ENCODE assay signal across 32 cellular contexts in genomic region chr5:32453916-32454315, GRCh38.
"Had no signal": no experiment of that assay in that cellular context is flagged by ENCODE, and none has a peak within 500 bp of the region (broad histone marks: within the 10 kb centered on the region; RNA-seq: fewer than 3 reads in every experiment).

No MANE protein-coding gene starts in this region.

- H3K27me3 ChIP-seq: adrenal gland, ascending aorta, body of pancreas, breast epithelium, cardiac muscle cell had no signal

- H3K4me3 ChIP-seq: adrenal gland, ascending aorta, body of pancreas, breast epithelium, cardiac muscle cell had no signal

- H3K4me1 ChIP-seq: adrenal gland, ascending aorta, body of pancreas, breast epithelium had no signal

- ATAC-seq: activated naive CD4-positive, alpha-beta T cell treated with anti-CD3 and anti-CD28 coated beads, Interleukin-2, amount 50 U/mL, for 72 hours; activated naive CD8-positive, alpha-beta T cell treated with anti-CD3 and anti-CD28 coated beads, Interleukin-2, amount 50 U/mL, for 24 hours; activated T-cell treated with anti-CD3 and anti-CD28 coated beads, Interleukin-2, amount 50 U/mL, for 4 hours; activated T-cell treated with anti-CD3 and anti-CD28 coated beads, Interleukin-2, amount 50 U/mL, for 72 hours; activated T-helper 17 cell treated with anti-CD3 and anti-CD28 coated beads, Interleukin-2, amount 50 U/mL, for 72 hours; body of pancreas had no signal

- H3K9me3 ChIP-seq: adrenal gland, ascending aorta, body of pancreas, breast epithelium had no signal

- H3K36me3 ChIP-seq: adrenal gland, ascending aorta, brain microvascular endothelial cell, breast epithelium, cardiac muscle cell had no signal

- DNase-seq: activated effector memory CD4-positive, alpha-beta T cell treated with anti-CD3 and anti-CD28 coated beads, Interleukin-2, amount 50 U/mL, for 16 hours; activated effector memory CD4-positive, alpha-beta T cell treated with Interleukin-2 at 50 U/mL for 16 hours; activated gamma-delta T cell; activated gamma-delta T cell treated with Interleukin-2 at 50 U/mL for 16 hours; activated naive CD4-positive, alpha-beta T cell; activated naive CD4-positive, alpha-beta T cell treated with anti-CD3 and anti-CD28 coated beads for 36 hours; activated naive CD4-positive, alpha-beta T cell treated with anti-CD3 and anti-CD28 coated beads, Interleukin-2, amount 10 ng/mL, durations not matched to agents 7 days and 5 days; activated naive CD4-positive, alpha-beta T cell treated with anti-CD3 and anti-CD28 coated beads, Interleukin-2, amount 50 U/mL, for 16 hours; activated naive CD4-positive, alpha-beta T cell treated with Interleukin-2 at 50 U/mL for 16 hours; activated naive CD8-positive, alpha-beta T cell treated with anti-CD3 and anti-CD28 coated beads for 36 hours; activated naive CD8-positive, alpha-beta T cell treated with anti-CD3 and anti-CD28 coated beads, Interleukin-2, amount 10 ng/mL, durations not matched to agents 7 days and 5 days; activated naive CD8-positive, alpha-beta T cell treated with anti-CD3 and anti-CD28 coated beads, Interleukin-2, amount 50 U/mL, for 24 hours; activated T-cell treated with anti-CD3 and anti-CD28 coated beads, Interleukin-2, amount 50 U/mL, for 1 hour; activated T-cell treated with anti-CD3 and anti-CD28 coated beads, Interleukin-2, amount 50 U/mL, for 24 hours; activated T-cell treated with anti-CD3 and anti-CD28 coated beads, Interleukin-2, amount 50 U/mL, for 4 hours; activated T-cell treated with anti-CD3 and anti-CD28 coated beads, Interleukin-2, amount 50 U/mL, for 48 hours; activated T-cell treated with anti-CD3 and anti-CD28 coated beads, Interleukin-2, amount 50 U/mL, for 72 hours; adrenal gland; amniotic stem cell; amygdala; anterior cingulate cortex; aorta; body of pancreas; brain microvascular endothelial cell; caudate nucleus; central memory CD4-positive, alpha-beta T cell; cerebellar nuclear complex had no signal

- H3K27ac ChIP-seq: adrenal gland, ascending aorta, body of pancreas, brain microvascular endothelial cell, breast epithelium, cardiac muscle cell had no signal
